ENCODE assay signal across 6 cellular contexts in genomic region chr2:192993059-192993458, GRCh38.
"Had no signal": no experiment of that assay in that cellular context is flagged by ENCODE, and none has a peak within 500 bp of the region (broad histone marks: within the 10 kb centered on the region; RNA-seq: fewer than 3 reads in every experiment).

No MANE protein-coding gene starts in this region.

- H3K27ac ChIP-seq: HL-60 had no signal

- H3K4me3 ChIP-seq: K562 had no signal

- DNase-seq: IMR-90, KBM-7, KG1 had no signal

- ATAC-seq: HepG2, K562 had no signal
